20 cellular contexts compared by ENCODE assay signal in the genomic region with DNA sequence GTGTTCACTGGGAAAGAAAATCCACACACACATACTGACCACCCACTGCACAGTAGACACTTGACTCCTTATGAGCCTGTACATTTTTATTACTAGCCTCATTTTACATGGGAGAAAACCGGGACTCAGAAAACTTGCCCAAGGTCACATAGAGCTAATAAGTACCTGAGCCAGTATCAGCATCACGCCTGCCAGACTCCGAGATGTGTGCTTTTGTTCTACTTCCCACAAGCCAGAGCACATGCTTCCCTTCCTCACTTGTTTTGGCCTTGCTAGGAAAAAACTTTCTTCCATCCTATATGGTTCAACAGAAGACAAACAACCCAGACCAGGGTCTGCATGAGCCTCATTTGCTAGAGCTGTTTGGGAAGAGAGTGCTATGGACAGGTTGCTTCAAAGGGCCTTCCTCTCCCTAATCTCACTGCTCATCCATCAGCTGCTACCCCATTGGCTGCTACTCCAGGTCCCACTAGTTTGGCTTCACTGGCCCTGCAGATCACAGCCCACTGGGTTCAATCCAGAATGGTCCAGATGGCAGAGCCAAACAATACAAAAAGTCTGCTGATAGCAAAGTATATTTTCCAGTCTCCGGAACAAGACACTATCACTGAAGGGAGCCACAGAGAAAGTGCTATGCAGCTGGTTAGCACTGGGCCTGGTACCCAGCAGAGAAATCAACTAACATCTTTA.
DNase-seq lines count a peak whose midpoint lies in the region; ATAC-seq and TF ChIP-seq lines count a peak whose summit lies in the region.
"Had no signal": no experiment of that assay in that cellular context is flagged by ENCODE, and none has a peak within 500 bp of the region (broad histone marks: within the 10 kb centered on the region; RNA-seq: fewer than 3 reads in every experiment).

No MANE protein-coding gene starts in this region.

- H3K4me1 ChIP-seq in RWPE2 (ENCODE audit: insufficient read depth, poor library complexity, severe bottlenecking) = peaks cover 60% of the 10 kb centered on the region

- H3K9me3 ChIP-seq in RWPE2 (ENCODE audit: severe bottlenecking) = no peaks in the 10 kb centered on the region
- H3K9me3 ChIP-seq: gastroesophageal sphincter had no signal

- H3K36me3 ChIP-seq in RWPE2 (ENCODE audit: low read depth) = peaks cover 16% of the 10 kb centered on the region
- H3K36me3 ChIP-seq: gastroesophageal sphincter had no signal

- H3K4me3 ChIP-seq in RWPE2 (ENCODE audit: severe bottlenecking) = no peak overlapping the region
- H3K4me3 ChIP-seq: gastroesophageal sphincter had no signal

- TF ChIP-seq CTCF in RWPE2 (IDR thresholded peaks at IDR 0.05; ENCODE audit: poor library complexity, severe bottlenecking) = no peak

- H3K27ac ChIP-seq in RWPE2 (ENCODE audit: poor library complexity, severe bottlenecking) = peak overlapping the region; percentile 61
- H3K27ac ChIP-seq: 22Rv1, gastroesophageal sphincter, WERI-Rb-1 had no signal

- ATAC-seq in RWPE2 (ENCODE audit: low read depth) (no peak), GM19324 (IDR thresholded peaks at IDR 0.05; ENCODE audit: low FRiP score, unreplicated experiment) (no peak), HG03439 (IDR thresholded peaks at IDR 0.05; ENCODE audit: unreplicated experiment) (no peak)
- ATAC-seq: gastroesophageal sphincter had no signal

- no peaks in the 10 kb centered on the region for H3K27me3 ChIP-seq in RWPE2 (ENCODE audit: insufficient read depth, poor library complexity, severe bottlenecking)
- H3K27me3 ChIP-seq: gastroesophageal sphincter had no signal

- DNase-seq in DMS 273 (lab: John Stamatoyannopoulos, UW; ENCODE audit: unreplicated experiment) (peak; percentile 51), DMS 273 treated with DMSO at 0.1 percent for 48 hours (lab: John Stamatoyannopoulos, UW) (no peak), Ammon's horn (ENCODE audit: low spot score) (peak; percentile 31), RWPE2 (ENCODE audit: low spot score) (no peak), left kidney (ENCODE audit: low read depth, low spot score) (peak; percentile 16)
- no peak for DNase-seq in activated CD4-positive, CD25-positive, alpha-beta regulatory T cell (lab: John Stamatoyannopoulos, UW)
- DNase-seq: activated CD4-positive, alpha-beta T cell treated with anti-CD3 and anti-CD28 coated beads, Interleukin-2, amount 50 U/mL, for 4 hours; activated CD8-positive, alpha-beta memory T cell treated with anti-CD3 and anti-CD28 coated beads, Interleukin-2, amount 50 U/mL, for 4 hours; activated effector memory CD4-positive, alpha-beta T cell treated with anti-CD3 and anti-CD28 coated beads, Interleukin-2, amount 50 U/mL, for 16 hours; cortex of kidney; DND-41; H7; KG1; NCI-H1694; RPMI8226; WERI-Rb-1 had no signal

Comparison
In these comparisons a context has a peak if more than half of its experiments do, and no peak if none do; other contexts are left out.
1. DNase-seq: peak in DMS 273 (single experiment), Ammon's horn (single experiment) and left kidney (single experiment); none in DMS 273 treated with DMSO at 0.1 percent for 48 hours (single experiment), RWPE2 (single experiment) and activated CD4-positive, CD25-positive, alpha-beta regulatory T cell (0 of 4).